In the genomic region with DNA sequence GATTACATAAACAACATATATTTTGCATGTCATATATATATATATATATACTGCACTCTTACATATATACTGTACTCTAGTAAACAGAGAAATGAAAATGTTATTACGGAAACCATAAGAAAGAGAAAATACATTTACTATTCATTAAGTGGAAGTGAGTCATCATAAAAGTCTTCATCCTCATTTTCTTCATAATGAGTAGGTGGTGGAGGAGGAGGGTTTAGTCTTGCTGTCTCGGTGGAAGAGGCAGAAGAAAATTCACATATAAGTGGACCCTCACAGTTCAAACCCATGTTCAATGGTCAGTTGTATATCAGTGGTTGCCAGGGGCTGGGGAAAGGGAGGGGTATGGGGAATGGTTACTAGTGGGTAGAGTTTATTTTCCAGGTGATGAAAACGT, we compare ENCODE assay signal across 1 cellular context.
TF ChIP-seq lines count a peak whose summit lies in the region.

No MANE protein-coding gene starts in this region.

TF ChIP-seq in IMR-90, 13 proteins besides CTCF, POLR2A, EP300 and RAD21:
- TF ChIP-seq SMC3 (IDR thresholded peaks at IDR 0.05; ENCODE audit: low read depth, low read length) (no peak), ELK1 (IDR thresholded peaks at IDR 0.05; ENCODE audit: borderline replicate concordance, low read depth, low read length) (no peak), BHLHE40 (IDR thresholded peaks at IDR 0.05; ENCODE audit: low read depth, low read length) (no peak), FOS (IDR thresholded peaks at IDR 0.05; ENCODE audit: low read depth, low read length) (no peak), NFE2L2 (IDR thresholded peaks at IDR 0.05; ENCODE audit: low read depth, low read length) (no peak), MXI1 (IDR thresholded peaks at IDR 0.05; ENCODE audit: borderline replicate concordance, low read depth, low read length) (no peak)
TF ChIP-seq in IMR-90: peak in this region for 0.
